Comparison of ENCODE assay signal across 8 cellular contexts in the genomic region with DNA sequence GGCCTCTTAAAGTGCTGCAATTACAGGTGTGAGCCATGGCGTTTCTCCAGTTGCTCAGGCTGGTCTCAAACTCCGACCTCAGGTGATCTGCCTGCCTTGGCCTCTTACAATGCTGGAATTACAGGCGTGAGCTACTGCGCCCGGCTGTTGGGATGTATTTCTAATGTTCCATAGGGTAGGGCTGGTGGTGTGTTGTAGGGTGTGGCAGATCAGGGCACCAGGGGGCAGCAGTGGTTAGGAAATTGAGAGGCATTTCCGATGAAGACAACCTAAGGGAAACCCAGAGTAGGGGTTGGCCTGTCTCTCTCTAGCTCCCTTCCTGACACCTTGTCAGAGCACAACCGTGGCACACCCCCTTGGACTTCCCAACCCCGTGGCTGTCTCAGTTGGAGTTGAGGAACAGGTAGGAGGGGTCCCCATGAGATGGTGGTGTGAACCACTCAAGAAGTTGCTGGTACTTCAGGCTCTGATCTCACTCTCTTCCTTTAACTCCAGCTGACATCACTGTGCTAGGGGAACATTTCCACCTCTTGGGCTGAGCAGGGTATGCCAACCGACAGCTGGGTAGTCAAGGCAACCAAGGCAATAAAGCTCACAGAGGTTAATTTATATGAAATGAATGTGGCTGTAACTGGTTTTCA. TPM values are rescaled to one million over a fixed set of nuclear protein-coding genes. Genes with fewer than 3 reads are reported as not detected.
DNase-seq lines count a peak whose midpoint lies in the region; ATAC-seq, FAIRE-seq and TF ChIP-seq lines count a peak whose summit lies in the region.

No MANE protein-coding gene starts in this region.

- no peaks in the 10 kb centered on the region for H3K36me3 Mint-ChIP-seq in activated B cell treated with CpG ODN at 0.5 μM for 24 hours (ENCODE audit: low read depth)

- TF ChIP-seq CTCF in activated B cell treated with CpG ODN at 0.5 μM for 24 hours (IDR thresholded peaks at IDR 0.05) (no peak), bronchial epithelial cell (IDR thresholded peaks at IDR 0.05; ENCODE audit: insufficient read depth, low read length, severe bottlenecking) (peak; percentile 75)

- POLR2A ChIA-PET in activated B cell treated with CpG ODN at 0.5 μM for 24 hours (lab: Charles Lee), result interaction anchor here (0.7 kb wide), 1 partner anchor 498 kb away, joined by 3 read pairs; the partner anchor contains the start of gene FBXO7

- no peak overlapping the region for H3K27ac Mint-ChIP-seq in activated B cell treated with CpG ODN at 0.5 μM for 24 hours

- DNase-seq in AG20443 (ENCODE audit: low spot score) (peak; percentile 83), NCI-H2196 (lab: John Stamatoyannopoulos, UW; ENCODE audit: unreplicated experiment) (peak; percentile 52), activated B cell treated with CpG ODN at 0.5 μM for 24 hours (peak; percentile 62), bronchial epithelial cell (ENCODE audit: low read depth) (peak; percentile 62), left colon (peak; percentile 78 to 94)
- peak; percentile 76 to 86 for DNase-seq in stimulated activated CD4-positive, alpha-beta T cell treated with anti-CD3 and anti-CD28 coated beads, Interleukin-4, amount 100 ng/mL, for 48 hours (ENCODE audit: low read depth in 2 of 2)

- no peaks in the 10 kb centered on the region for H3K27me3 Mint-ChIP-seq in activated B cell treated with CpG ODN at 0.5 μM for 24 hours

- FAIRE-seq in bronchial epithelial cell (lab: Jason Lieb, UNC), result peak; percentile 62

- H3K4me1 Mint-ChIP-seq in activated B cell treated with CpG ODN at 0.5 μM for 24 hours, result peaks cover 12% of the 10 kb centered on the region

- peak; percentile 52 for ATAC-seq in GM21825 (IDR thresholded peaks at IDR 0.05; ENCODE audit: unreplicated experiment)
- peak; percentile 93 for ATAC-seq in activated B cell treated with CpG ODN at 0.5 μM for 24 hours (ENCODE audit: low read depth)
- ATAC-seq in left colon, result peak; percentile 64
- ATAC-seq in HG03439 (IDR thresholded peaks at IDR 0.05; ENCODE audit: unreplicated experiment), result no peak

- no peak overlapping the region for H3K4me3 ChIP-seq in bronchial epithelial cell (ENCODE audit: low read depth, low read length)

- CTCF ChIA-PET in activated B cell treated with CpG ODN at 0.5 μM for 24 hours (lab: Charles Lee), result interaction anchor here (0.6 to 2.8 kb wide), 10 partner anchors 18 to 1232 kb away, joined by 3 to 16 read pairs (median 4); partner anchors contain the start of gene FBXO7

- no peak overlapping the region for H3K4me3 Mint-ChIP-seq in activated B cell treated with CpG ODN at 0.5 μM for 24 hours

- intact Hi-C loops in activated B cell treated with CpG ODN at 0.5 μM for 24 hours (cut with micrococcal nuclease), result loop anchor here (1.0 to 2.0 kb wide), 7 partner anchors 104 to 1234 kb away; no protein-coding TSS in a partner anchor
- intact Hi-C loops in left colon (cut with DNase I, micrococcal nuclease), result loop anchor here in 1 of 2 donors (5.0 to 10.0 kb wide), 2 partner anchors 290 to 498 kb away; partner anchors contain the start of gene FBXO7

- no peaks in the 10 kb centered on the region for H3K9me3 Mint-ChIP-seq in activated B cell treated with CpG ODN at 0.5 μM for 24 hours

- H3K36me3 ChIP-seq in bronchial epithelial cell (ENCODE audit: control insufficient read depth, insufficient read depth, low read length), result no peaks in the 10 kb centered on the region

- no peaks in the 10 kb centered on the region for H3K27me3 ChIP-seq in bronchial epithelial cell (ENCODE audit: control insufficient read depth, insufficient read depth, low read length)

RNA-seq across cellular contexts. Expression of gene YWHAH, which starts 32.9 kb away (rescaled TPM):
- total RNA-seq in activated B cell treated with CpG ODN at 0.5 μM for 24 hours, result 44.3 and 48.9 TPM in 2 replicates
- total RNA-seq in bronchial epithelial cell, result 61.9 and 65.3 TPM in 2 replicates
- total RNA-seq in left colon, result 100 to 1,000 TPM; 152 to 291 TPM
